Comparison of ENCODE assay signal across 1 cellular context in genomic region chr13:20119960-20120359, GRCh38.
TF ChIP-seq lines count a peak whose summit lies in the region.

No MANE protein-coding gene starts in this region.

TF ChIP-seq in GM23338, 12 proteins besides CTCF, POLR2A, EP300 and RAD21 (continued from another document):
- TF ChIP-seq ZNF462 (CRISPR knock-in tag; IDR thresholded peaks at IDR 0.05) (no peak), STAT1 (IDR thresholded peaks at IDR 0.05; ENCODE audit: unreplicated experiment) (no peak), ZNF331 (CRISPR knock-in tag; IDR thresholded peaks at IDR 0.05; ENCODE audit: low read depth) (no peak)
